Comparison of ENCODE assay signal across 15 cellular contexts in the genomic region with DNA sequence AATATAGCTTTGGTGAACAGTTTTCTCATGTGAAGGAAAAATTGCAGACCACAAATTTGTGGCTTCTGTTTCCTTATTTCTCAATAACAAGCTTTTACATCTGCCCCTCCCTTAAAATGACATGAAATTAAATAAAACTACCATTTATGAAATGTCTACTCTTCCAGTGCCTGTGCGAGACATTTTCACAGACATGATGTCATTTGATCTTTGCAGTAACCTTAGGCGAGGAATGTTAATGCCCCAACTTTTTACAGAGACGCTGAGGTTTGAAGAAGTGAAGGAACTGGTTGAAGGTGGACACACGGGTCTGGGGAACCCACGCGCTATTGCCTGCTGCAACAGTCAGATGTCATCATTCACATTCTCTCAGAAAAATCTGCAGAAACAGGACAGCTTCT.
A peak's percentile ranks its signal among the peaks of the same experiment; 100 is the strongest.
DNase-seq lines count a peak whose midpoint lies in the region; ATAC-seq and TF ChIP-seq lines count a peak whose summit lies in the region.
"Had no signal": no experiment of that assay in that cellular context is flagged by ENCODE, and none has a peak within 500 bp of the region (broad histone marks: within the 10 kb centered on the region; RNA-seq: fewer than 3 reads in every experiment).

No MANE protein-coding gene starts in this region.

- peak overlapping the region; percentile 30 for H3K4me3 Mint-ChIP-seq in activated T-helper 2 cell treated with anti-CD3 and anti-CD28 coated beads, Interferon-gamma antibody, Interleukin-2, Interleukin-4, amounts not matched to agents 10 μg/mL and 5 μg/mL and 100 μg/mL, durations not matched to agents 14 hours and 24 hours and 36 hours (ENCODE audit: low read depth)
- no peak overlapping the region for H3K4me3 Mint-ChIP-seq in mesothelial cell of epicardium

- H3K27me3 Mint-ChIP-seq in activated T-helper 2 cell treated with anti-CD3 and anti-CD28 coated beads, Interferon-gamma antibody, Interleukin-2, Interleukin-4, amounts not matched to agents 10 μg/mL and 5 μg/mL and 100 μg/mL, durations not matched to agents 14 hours and 24 hours and 36 hours (ENCODE audit: low read depth) = no peaks in the 10 kb centered on the region
- no peaks in the 10 kb centered on the region for H3K27me3 Mint-ChIP-seq in mesothelial cell of epicardium (ENCODE audit: low read depth)

- peak overlapping the region; percentile 93 for H3K27ac ChIP-seq in KMS-11
- H3K27ac ChIP-seq: colonic mucosa, RWPE1 had no signal

- no peaks in the 10 kb centered on the region for H3K36me3 ChIP-seq in KMS-11 (ENCODE audit: insufficient read depth)

- H4K20me1 ChIP-seq in KMS-11 (ENCODE audit: insufficient read depth) = no peaks in the 10 kb centered on the region

- peaks cover 6% of the 10 kb centered on the region for H3K9me3 Mint-ChIP-seq in activated T-helper 2 cell treated with anti-CD3 and anti-CD28 coated beads, Interferon-gamma antibody, Interleukin-2, Interleukin-4, amounts not matched to agents 10 μg/mL and 5 μg/mL and 100 μg/mL, durations not matched to agents 14 hours and 24 hours and 36 hours
- peaks cover 5% of the 10 kb centered on the region for H3K9me3 Mint-ChIP-seq in mesothelial cell of epicardium

- no peaks in the 10 kb centered on the region for H3K27me3 ChIP-seq in KMS-11 (ENCODE audit: insufficient read depth, low read depth)
- H3K27me3 ChIP-seq: colonic mucosa had no signal

- intact Hi-C loops in activated T-helper 2 cell treated with anti-CD3 and anti-CD28 coated beads, Interferon-gamma antibody, Interleukin-2, Interleukin-4, amounts not matched to agents 10 μg/mL and 5 μg/mL and 100 μg/mL, durations not matched to agents 14 hours and 24 hours and 36 hours (cut with micrococcal nuclease) = loop anchor here (2.0 to 10.0 kb wide), 6 partner anchors 37 to 1995 kb away; a partner anchor contains a TSS

- H3K4me1 Mint-ChIP-seq in activated T-helper 2 cell treated with anti-CD3 and anti-CD28 coated beads, Interferon-gamma antibody, Interleukin-2, Interleukin-4, amounts not matched to agents 10 μg/mL and 5 μg/mL and 100 μg/mL, durations not matched to agents 14 hours and 24 hours and 36 hours (ENCODE audit: low read depth) = peaks cover 76% of the 10 kb centered on the region
- H3K4me1 Mint-ChIP-seq in mesothelial cell of epicardium = peaks cover 22% of the 10 kb centered on the region

- peaks cover 92% of the 10 kb centered on the region for H3K4me1 ChIP-seq in KMS-11 (ENCODE audit: low read depth, poor library complexity, severe bottlenecking)
- H3K4me1 ChIP-seq: Caco-2, colonic mucosa had no signal

- H3K79me2 ChIP-seq in KMS-11 (ENCODE audit: insufficient read depth, low read depth) = no peaks in the 10 kb centered on the region

- H3K36me3 Mint-ChIP-seq in activated T-helper 2 cell treated with anti-CD3 and anti-CD28 coated beads, Interferon-gamma antibody, Interleukin-2, Interleukin-4, amounts not matched to agents 10 μg/mL and 5 μg/mL and 100 μg/mL, durations not matched to agents 14 hours and 24 hours and 36 hours (ENCODE audit: low read depth) = peaks cover 50% of the 10 kb centered on the region
- H3K36me3 Mint-ChIP-seq in mesothelial cell of epicardium = peaks cover 8% of the 10 kb centered on the region

- no peak for TF ChIP-seq CTCF in KMS-11 (conservative IDR thresholded peaks at IDR 0.05; ENCODE audit: low read depth, low read length)
- TF ChIP-seq CTCF in mesothelial cell of epicardium (IDR thresholded peaks at IDR 0.05; ENCODE audit: unreplicated experiment) = no peak

- no peak overlapping the region for H2AFZ ChIP-seq in KMS-11 (ENCODE audit: low read depth)

- peak overlapping the region; percentile 67 for H3K27ac Mint-ChIP-seq in activated T-helper 2 cell treated with anti-CD3 and anti-CD28 coated beads, Interferon-gamma antibody, Interleukin-2, Interleukin-4, amounts not matched to agents 10 μg/mL and 5 μg/mL and 100 μg/mL, durations not matched to agents 14 hours and 24 hours and 36 hours
- H3K27ac Mint-ChIP-seq in mesothelial cell of epicardium = peak overlapping the region; percentile 0

- peak overlapping the region; percentile 86 for H3K4me2 ChIP-seq in KMS-11

- DNase-seq in CD1c-positive myeloid dendritic cell (ENCODE audit: extremely low spot score) = peak; percentile 51
- no peak for DNase-seq in activated T-helper 2 cell treated with anti-CD3 and anti-CD28 coated beads, Interferon-gamma antibody, Interleukin-2, Interleukin-4, amounts not matched to agents 10 μg/mL and 5 μg/mL and 100 μg/mL, durations not matched to agents 14 hours and 24 hours and 36 hours (ENCODE audit: low spot score)
- DNase-seq in mesothelial cell of epicardium (ENCODE audit: low spot score in 2 of 2, unreplicated experiment in 2 of 2) = no peak
- no peak for DNase-seq in epidermal melanocyte (ENCODE audit: insufficient read length, low spot score)
- DNase-seq in HuH-7 (ENCODE audit: low spot score) = no peak
- DNase-seq in DMS 273 (lab: John Stamatoyannopoulos, UW; ENCODE audit: unreplicated experiment) = no peak
- DNase-seq: activated effector memory CD4-positive, alpha-beta T cell treated with Interleukin-2 at 50 U/mL for 16 hours; Caco-2; colonic mucosa; kidney; NCI-H226; nucleus accumbens had no signal

- H3K9ac ChIP-seq in KMS-11 = no peak overlapping the region

- no peak for ATAC-seq in HG02938 (IDR thresholded peaks at IDR 0.05; ENCODE audit: unreplicated experiment)

- no peak overlapping the region for H3K4me3 ChIP-seq in KMS-11 (IDR thresholded peaks at IDR 0.05; ENCODE audit: insufficient read depth, low read depth, low read length)
- H3K4me3 ChIP-seq: colonic mucosa had no signal
